ENCODE assay signal across 15 cellular contexts in genomic region chr3:139129892-139130291, GRCh38.
DNase-seq lines count a peak whose midpoint lies in the region; FAIRE-seq and TF ChIP-seq lines count a peak whose summit lies in the region.
"Had no signal": no experiment of that assay in that cellular context is flagged by ENCODE, and none has a peak within 500 bp of the region (broad histone marks: within the 10 kb centered on the region; RNA-seq: fewer than 3 reads in every experiment).

No MANE protein-coding gene starts in this region.

- no peak for FAIRE-seq in urothelium cell line (lab: Jason Lieb, UNC)
- FAIRE-seq: G401.6, GM12891, HepG2 had no signal

- H4K20me1 ChIP-seq in osteoblast (ENCODE audit: insufficient read depth, low read length): no peaks in the 10 kb centered on the region
- H4K20me1 ChIP-seq: BLaER1 treated with 17β-estradiol and CSF1 and Interleukin-3, amounts not matched to agents 10 nM and 100 nM had no signal

- no peak overlapping the region for H3K4me2 ChIP-seq in osteoblast (ENCODE audit: insufficient read depth, low read length)
- H3K4me2 ChIP-seq: BLaER1 treated with 17β-estradiol and CSF1 and Interleukin-3, amounts not matched to agents 10 nM and 100 nM had no signal

- intact Hi-C loops in esophagus muscularis mucosa (cut with DNase I): no loop called here

- H3K27me3 ChIP-seq in esophagus muscularis mucosa: no peaks in the 10 kb centered on the region
- peaks cover 5% of the 10 kb centered on the region for H3K27me3 ChIP-seq in osteoblast (ENCODE audit: insufficient read depth, low read length)
- H3K27me3 ChIP-seq: BLaER1 treated with 17β-estradiol and CSF1 and Interleukin-3, amounts not matched to agents 10 nM and 100 nM had no signal

- H3K4me3 ChIP-seq in esophagus muscularis mucosa (no peak overlapping the region), osteoblast (ENCODE audit: insufficient read depth, low read length) (no peak overlapping the region)
- H3K4me3 ChIP-seq: BLaER1 treated with 17β-estradiol and CSF1 and Interleukin-3, amounts not matched to agents 10 nM and 100 nM had no signal

- 71% methylated on average over 2 of the region's 2 CpGs for WGBS in esophagus muscularis mucosa

- no peaks in the 10 kb centered on the region for H3K4me1 ChIP-seq in esophagus muscularis mucosa
- H3K4me1 ChIP-seq in osteoblast (ENCODE audit: insufficient read depth, low read length): peaks cover 4% of the 10 kb centered on the region

- no peaks in the 10 kb centered on the region for H3K9me3 ChIP-seq in esophagus muscularis mucosa
- H3K9me3 ChIP-seq in osteoblast (ENCODE audit: low read depth, low read length): no peaks in the 10 kb centered on the region
- H3K9me3 ChIP-seq: BLaER1 treated with 17β-estradiol and CSF1 and Interleukin-3, amounts not matched to agents 10 nM and 100 nM had no signal

- TF ChIP-seq CTCF in esophagus muscularis mucosa (IDR thresholded peaks at IDR 0.05): no peak
- no peak for TF ChIP-seq CTCF in osteoblast (IDR thresholded peaks at IDR 0.05; ENCODE audit: extremely low read depth, low read depth, low read length)

- H2AFZ ChIP-seq in osteoblast (ENCODE audit: low read length): no peak overlapping the region

- POLR2A ChIA-PET in HEK293T (lab: Yijun Ruan, JAX): no interaction called here

- TF ChIP-seq EP300 in esophagus muscularis mucosa (IDR thresholded peaks at IDR 0.05): no peak

- no peak for TF ChIP-seq POLR2A in esophagus muscularis mucosa (IDR thresholded peaks at IDR 0.05; ENCODE audit: low read depth)

- no peaks in the 10 kb centered on the region for H3K79me2 ChIP-seq in osteoblast (ENCODE audit: insufficient read depth, low read length)

- no peak overlapping the region for H3K27ac ChIP-seq in esophagus muscularis mucosa (replicated peaks in 1 of 4)
- no peak overlapping the region for H3K27ac ChIP-seq in osteoblast (ENCODE audit: low read depth, low read length)
- H3K27ac ChIP-seq: BLaER1 treated with 17β-estradiol and CSF1 and Interleukin-3, amounts not matched to agents 10 nM and 100 nM had no signal

- H3K36me3 ChIP-seq in esophagus muscularis mucosa (no peaks in the 10 kb centered on the region), osteoblast (ENCODE audit: insufficient read depth, low read length) (no peaks in the 10 kb centered on the region)
- H3K36me3 ChIP-seq: BLaER1 treated with 17β-estradiol and CSF1 and Interleukin-3, amounts not matched to agents 10 nM and 100 nM had no signal

- CTCF ChIA-PET in HEK293T (lab: Yijun Ruan, JAX): interaction anchor here (1.3 kb wide), 1 partner anchor 18 kb away, joined by 4 read pairs; no protein-coding TSS in a partner anchor

- DNase-seq in LHCN-M2 (ENCODE audit: low read depth): peak; percentile 91
- peak; percentile 90 to 98 for DNase-seq in NCI-H524 (lab: John Stamatoyannopoulos, UW)
- DNase-seq in esophagus muscularis mucosa (ENCODE audit: extremely low spot score): peak; percentile 72
- peak; percentile 6 for DNase-seq in osteoblast (ENCODE audit: insufficient read length, low spot score, missing footprints)
- DNase-seq in urothelium cell line (ENCODE audit: low spot score): no peak
- no peak for DNase-seq in HEK293T (ENCODE audit: extremely low spot score)
- DNase-seq in central memory CD4-positive, alpha-beta T cell: no peak
- DNase-seq: Calu3; CD8-positive, alpha-beta T cell; GOT3; H7 had no signal

TF ChIP-seq in HEK293T, 16 proteins besides CTCF, POLR2A, EP300 and RAD21:
- TF ChIP-seq SP1 (IDR thresholded peaks at IDR 0.05) (no peak), LEF1 (IDR thresholded peaks at IDR 0.05; ENCODE audit: borderline replicate concordance) (no peak), ARNT (IDR thresholded peaks at IDR 0.05) (no peak), BHLHE40 (IDR thresholded peaks at IDR 0.05; ENCODE audit: borderline replicate concordance) (no peak), ZNF384 (IDR thresholded peaks at IDR 0.05) (no peak), HDGF (IDR thresholded peaks at IDR 0.05; ENCODE audit: borderline replicate concordance) (no peak), SUZ12 (IDR thresholded peaks at IDR 0.05) (no peak), PKNOX1 (IDR thresholded peaks at IDR 0.05) (no peak), FOXA1 (IDR thresholded peaks at IDR 0.05) (no peak), CTBP1 (IDR thresholded peaks at IDR 0.05; ENCODE audit: borderline replicate concordance) (no peak), L3MBTL2 (conservative IDR thresholded peaks at IDR 0.05) (no peak), FOXM1 (IDR thresholded peaks at IDR 0.05; ENCODE audit: borderline replicate concordance) (no peak), ELF4 (IDR thresholded peaks at IDR 0.05) (no peak)
TF ChIP-seq in HEK293T: peak in this region for 0.

Comparison
In these comparisons a context has a peak if more than half of its experiments do, and no peak if none do; other contexts are left out.
1. DNase-seq: peak in LHCN-M2 (single experiment), NCI-H524 (2 of 2), esophagus muscularis mucosa (single experiment) and osteoblast (single experiment); none in urothelium cell line (single experiment), HEK293T (single experiment) and central memory CD4-positive, alpha-beta T cell (single experiment).